Comparison of ENCODE assay signal across 16 cellular contexts in genomic region chr18:48798334-48799197, GRCh38.
DNase-seq lines count a peak whose midpoint lies in the region; ATAC-seq and TF ChIP-seq lines count a peak whose summit lies in the region.
"Had no signal": no experiment of that assay in that cellular context is flagged by ENCODE, and none has a peak within 500 bp of the region (broad histone marks: within the 10 kb centered on the region; RNA-seq: fewer than 3 reads in every experiment).

No MANE protein-coding gene starts in this region.

- H3K36me3 ChIP-seq in psoas muscle (ENCODE audit: insufficient read depth in 1 of 2, low read depth in 1 of 2) (no peaks in the 10 kb centered on the region), prostate gland (no peaks in the 10 kb centered on the region), SJCRH30 (no peaks in the 10 kb centered on the region)

- peaks cover 45% of the 10 kb centered on the region for H3K4me1 ChIP-seq in psoas muscle
- no peaks in the 10 kb centered on the region for H3K4me1 ChIP-seq in prostate gland (replicated peaks)
- H3K4me1 ChIP-seq in SJCRH30, result no peaks in the 10 kb centered on the region

- H3K9me3 ChIP-seq in psoas muscle, result no peaks in the 10 kb centered on the region
- no peaks in the 10 kb centered on the region for H3K9me3 ChIP-seq in prostate gland
- no peaks in the 10 kb centered on the region for H3K9me3 ChIP-seq in SJCRH30 (replicated peaks)
- H3K9me3 ChIP-seq: right lobe of liver, SJSA1 had no signal

- peaks cover 18 to 50% of the 10 kb centered on the region in 2 donors for H3K4me1 Mint-ChIP-seq in natural killer cell
- peaks cover 25 to 63% of the 10 kb centered on the region in 2 donors for H3K4me1 Mint-ChIP-seq in natural killer cell treated with Interleukin-12 subunit alpha and Interleukin-12 subunit beta and Interleukin-15 and Interleukin-18, amount 100 ng/mL, for 72 hours (ENCODE audit: low read depth in 2 of 2)

- H3K4me3 Mint-ChIP-seq in natural killer cell, result no peak overlapping the region
- no peak overlapping the region for H3K4me3 Mint-ChIP-seq in natural killer cell treated with Interleukin-12 subunit alpha and Interleukin-12 subunit beta and Interleukin-15 and Interleukin-18, amount 100 ng/mL, for 72 hours

- no peak overlapping the region for H3K4me3 ChIP-seq in psoas muscle
- H3K4me3 ChIP-seq in prostate gland, result no peak overlapping the region
- no peak overlapping the region for H3K4me3 ChIP-seq in SJCRH30
- H3K4me3 ChIP-seq: right lobe of liver, SJSA1 had no signal

- TF ChIP-seq CTCF in natural killer cell (IDR thresholded peaks at IDR 0.05), result no peak
- no peak for TF ChIP-seq CTCF in psoas muscle (IDR thresholded peaks at IDR 0.05)
- TF ChIP-seq CTCF in prostate gland (IDR thresholded peaks at IDR 0.05), result no peak

- H3K36me3 Mint-ChIP-seq in natural killer cell, result no peaks in the 10 kb centered on the region
- H3K36me3 Mint-ChIP-seq in natural killer cell treated with Interleukin-12 subunit alpha and Interleukin-12 subunit beta and Interleukin-15 and Interleukin-18, amount 100 ng/mL, for 72 hours, result no peaks in the 10 kb centered on the region

- H3K27me3 Mint-ChIP-seq in natural killer cell (ENCODE audit: low read depth in 2 of 2), result no peaks in the 10 kb centered on the region
- H3K27me3 Mint-ChIP-seq in natural killer cell treated with Interleukin-12 subunit alpha and Interleukin-12 subunit beta and Interleukin-15 and Interleukin-18, amount 100 ng/mL, for 72 hours, result no peaks in the 10 kb centered on the region
- H3K27me3 Mint-ChIP-seq: activated T-helper 17 cell treated with anti-CD3 and anti-CD28 coated beads, Interleukin-2, amount 50 U/mL, for 72 hours had no signal

- H3K27ac ChIP-seq in psoas muscle, result peak overlapping the region; percentile 75
- no peak overlapping the region for H3K27ac ChIP-seq in prostate gland
- H3K27ac ChIP-seq in SJCRH30, result no peak overlapping the region
- H3K27ac ChIP-seq: right lobe of liver, SJSA1 had no signal

- intact Hi-C loops in natural killer cell (cut with micrococcal nuclease), result loop anchor here (5.0 kb wide), 1 partner anchor 34 kb away; no protein-coding TSS in a partner anchor
- intact Hi-C loops in Right ventricle myocardium inferior (cut with DNase I), result no loop called here
- intact Hi-C loops in psoas muscle (cut with DNase I), result no loop called here
- intact Hi-C loops in prostate gland (cut with DNase I), result no loop called here

- no peaks in the 10 kb centered on the region for H3K9me3 Mint-ChIP-seq in natural killer cell
- no peaks in the 10 kb centered on the region for H3K9me3 Mint-ChIP-seq in natural killer cell treated with Interleukin-12 subunit alpha and Interleukin-12 subunit beta and Interleukin-15 and Interleukin-18, amount 100 ng/mL, for 72 hours
- H3K9me3 Mint-ChIP-seq: activated T-helper 17 cell treated with anti-CD3 and anti-CD28 coated beads, Interleukin-2, amount 50 U/mL, for 72 hours had no signal

- ATAC-seq in natural killer cell (no peak), Right ventricle myocardium inferior (peak; percentile 41), psoas muscle (peak; percentile 55 to 88 (median 77))
- no peak for ATAC-seq in natural killer cell treated with Interleukin-12 subunit alpha and Interleukin-12 subunit beta and Interleukin-15 and Interleukin-18, amount 100 ng/mL, for 72 hours
- ATAC-seq: activated T-helper 17 cell treated with anti-CD3 and anti-CD28 coated beads, Interleukin-2, amount 50 U/mL, for 72 hours; HepG2; right lobe of liver had no signal

- peak; percentile 13 for DNase-seq in natural killer cell
- DNase-seq in natural killer cell treated with Interleukin-12 subunit alpha and Interleukin-12 subunit beta and Interleukin-15 and Interleukin-18, amount 100 ng/mL, for 72 hours (ENCODE audit: low spot score), result no peak
- no peak for DNase-seq in Right ventricle myocardium inferior (ENCODE audit: missing footprints)
- peak in 1 of 2 donors; percentile 86 for DNase-seq in psoas muscle
- no peak for DNase-seq in NCI-H2171 treated with DMSO at 0.1 percent for 48 hours (lab: John Stamatoyannopoulos, UW)
- DNase-seq in prostate gland (ENCODE audit: low spot score), result no peak
- DNase-seq in RPMI8226, result no peak
- DNase-seq in SJCRH30, result no peak
- DNase-seq: DND-41, H7, NCI-H1417 treated with DMSO at 0.1 percent for 48 hours, NCI-H526 treated with DMSO at 0.1 percent for 48 hours had no signal

- H3K27ac Mint-ChIP-seq in natural killer cell, result peak overlapping the region in 1 of 2 donors; percentile 57
- peak overlapping the region in 1 of 2 donors; percentile 95 for H3K27ac Mint-ChIP-seq in natural killer cell treated with Interleukin-12 subunit alpha and Interleukin-12 subunit beta and Interleukin-15 and Interleukin-18, amount 100 ng/mL, for 72 hours

- H3K27me3 ChIP-seq in psoas muscle (ENCODE audit: insufficient read depth in 3 of 3, low read length in 2 of 3), result no peaks in the 10 kb centered on the region
- no peaks in the 10 kb centered on the region for H3K27me3 ChIP-seq in prostate gland (replicated peaks; ENCODE audit: insufficient read depth)
- H3K27me3 ChIP-seq in SJCRH30, result no peaks in the 10 kb centered on the region
- H3K27me3 ChIP-seq: right lobe of liver, SJSA1 had no signal

- WGBS in psoas muscle, 3 donors, result 55 to 76% (median 60%) methylated on average over 17 of the region's 17 CpGs
- 94% methylated on average over 17 of the region's 17 CpGs for WGBS in prostate gland

- TF ChIP-seq POLR2A in prostate gland (IDR thresholded peaks at IDR 0.05), result no peak

Comparison
In these comparisons a context has a peak if more than half of its experiments do, and no peak if none do; other contexts are left out.
1. ATAC-seq: peak in Right ventricle myocardium inferior (single experiment) and psoas muscle (4 of 4); none in natural killer cell (0 of 3) and natural killer cell treated with Interleukin-12 subunit alpha and Interleukin-12 subunit beta and Interleukin-15 and Interleukin-18, amount 100 ng/mL, for 72 hours (0 of 2).